In genomic region chr12:127165567-127166392, GRCh38 we compare ENCODE assay signal across 1 cellular context.
TF ChIP-seq lines count a peak whose summit lies in the region.

No MANE protein-coding gene starts in this region.

TF ChIP-seq in HepG2, 621 proteins besides CTCF, POLR2A, EP300 and RAD21 (continued from another document and continues in another):
- TF ChIP-seq, protein P1, sequence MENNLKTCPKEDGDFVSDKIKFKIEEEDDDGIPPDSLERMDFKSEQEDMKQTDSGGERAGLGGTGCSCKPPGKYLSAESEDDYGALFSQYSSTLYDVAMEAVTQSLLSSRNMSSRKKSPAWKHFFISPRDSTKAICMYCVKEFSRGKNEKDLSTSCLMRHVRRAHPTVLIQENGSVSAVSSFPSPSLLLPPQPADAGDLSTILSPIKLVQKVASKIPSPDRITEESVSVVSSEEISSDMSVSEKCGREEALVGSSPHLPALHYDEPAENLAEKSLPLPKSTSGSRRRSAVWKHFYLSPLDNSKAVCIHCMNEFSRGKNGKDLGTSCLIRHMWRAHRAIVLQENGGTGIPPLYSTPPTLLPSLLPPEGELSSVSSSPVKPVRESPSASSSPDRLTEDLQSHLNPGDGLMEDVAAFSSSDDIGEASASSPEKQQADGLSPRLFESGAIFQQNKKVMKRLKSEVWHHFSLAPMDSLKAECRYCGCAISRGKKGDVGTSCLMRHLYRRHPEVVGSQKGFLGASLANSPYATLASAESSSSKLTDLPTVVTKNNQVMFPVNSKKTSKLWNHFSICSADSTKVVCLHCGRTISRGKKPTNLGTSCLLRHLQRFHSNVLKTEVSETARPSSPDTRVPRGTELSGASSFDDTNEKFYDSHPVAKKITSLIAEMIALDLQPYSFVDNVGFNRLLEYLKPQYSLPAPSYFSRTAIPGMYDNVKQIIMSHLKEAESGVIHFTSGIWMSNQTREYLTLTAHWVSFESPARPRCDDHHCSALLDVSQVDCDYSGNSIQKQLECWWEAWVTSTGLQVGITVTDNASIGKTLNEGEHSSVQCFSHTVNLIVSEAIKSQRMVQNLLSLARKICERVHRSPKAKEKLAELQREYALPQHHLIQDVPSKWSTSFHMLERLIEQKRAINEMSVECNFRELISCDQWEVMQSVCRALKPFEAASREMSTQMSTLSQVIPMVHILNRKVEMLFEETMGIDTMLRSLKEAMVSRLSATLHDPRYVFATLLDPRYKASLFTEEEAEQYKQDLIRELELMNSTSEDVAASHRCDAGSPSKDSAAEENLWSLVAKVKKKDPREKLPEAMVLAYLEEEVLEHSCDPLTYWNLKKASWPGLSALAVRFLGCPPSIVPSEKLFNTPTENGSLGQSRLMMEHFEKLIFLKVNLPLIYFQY (CRISPR knock-in tag; IDR thresholded peaks at IDR 0.05; ENCODE audit: borderline replicate concordance): no peak
- TF ChIP-seq ZNF234 (CRISPR knock-in tag; conservative IDR thresholded peaks at IDR 0.05) (no peak), BRCA1 (CRISPR knock-in tag; IDR thresholded peaks at IDR 0.05) (no peak), ZNF790 (CRISPR knock-in tag; IDR thresholded peaks at IDR 0.05; ENCODE audit: borderline replicate concordance) (no peak), FOXA3 (CRISPR knock-in tag; IDR thresholded peaks at IDR 0.05) (0 out of 2 replicates have a peak, but pooled peaks have one; percentile 10), RELA (CRISPR knock-in tag; IDR thresholded peaks at IDR 0.05) (no peak), ZNF44 (CRISPR knock-in tag; IDR thresholded peaks at IDR 0.05) (no peak), ZNF235 (CRISPR knock-in tag; IDR thresholded peaks at IDR 0.05; ENCODE audit: borderline replicate concordance) (no peak), ESRRA (CRISPR knock-in tag; IDR thresholded peaks at IDR 0.05; ENCODE audit: low read depth) (no peak), ZSCAN25 (CRISPR knock-in tag; IDR thresholded peaks at IDR 0.05) (no peak), SPEN (CRISPR knock-in tag; IDR thresholded peaks at IDR 0.05; ENCODE audit: low read depth) (peak; percentile 91), ZNF547 (CRISPR knock-in tag; IDR thresholded peaks at IDR 0.05) (no peak), ZNF761 (CRISPR knock-in tag; conservative IDR thresholded peaks at IDR 0.05) (no peak), NCOR1 (IDR thresholded peaks at IDR 0.05; ENCODE audit: borderline replicate concordance, low read length) (no peak), ZNF329 (CRISPR knock-in tag; IDR thresholded peaks at IDR 0.05; ENCODE audit: low read depth) (no peak), JARID2 (CRISPR knock-in tag; IDR thresholded peaks at IDR 0.05; ENCODE audit: insufficient replicate concordance) (no peak), ZNF343 (CRISPR knock-in tag; IDR thresholded peaks at IDR 0.05) (no peak), SMAD1 (CRISPR knock-in tag; IDR thresholded peaks at IDR 0.05; ENCODE audit: borderline replicate concordance, low read depth) (no peak), ZFP62 (CRISPR knock-in tag; IDR thresholded peaks at IDR 0.05) (no peak), AFF4 (CRISPR knock-in tag; IDR thresholded peaks at IDR 0.05) (no peak), CBX5 (CRISPR knock-in tag; IDR thresholded peaks at IDR 0.05; ENCODE audit: borderline replicate concordance) (0 out of 2 replicates have a peak, but pooled peaks have one; percentile 20), ZNF432 (CRISPR knock-in tag; IDR thresholded peaks at IDR 0.05; ENCODE audit: borderline replicate concordance) (no peak), ZNF672 (CRISPR knock-in tag; IDR thresholded peaks at IDR 0.05) (no peak), GTF3A (CRISPR knock-in tag; conservative IDR thresholded peaks at IDR 0.05) (no peak), ZSCAN21 (CRISPR knock-in tag; IDR thresholded peaks at IDR 0.05; ENCODE audit: borderline replicate concordance) (no peak), HMGXB3 (CRISPR knock-in tag; IDR thresholded peaks at IDR 0.05; ENCODE audit: borderline replicate concordance) (no peak), HDAC6 (IDR thresholded peaks at IDR 0.05; ENCODE audit: low read depth, low read length) (no peak), ZMYM3 (CRISPR knock-in tag; IDR thresholded peaks at IDR 0.05) (no peak), U2AF2 (IDR thresholded peaks at IDR 0.05; ENCODE audit: low read depth, low read length) (no peak), SRSF9 (IDR thresholded peaks at IDR 0.05; ENCODE audit: borderline replicate concordance, insufficient read depth, low read depth, low read length, poor library complexity, severe bottlenecking) (no peak), HOXA5 (CRISPR knock-in tag; IDR thresholded peaks at IDR 0.05) (no peak), GLMP (CRISPR knock-in tag; IDR thresholded peaks at IDR 0.05; ENCODE audit: borderline replicate concordance) (no peak), ISL2 (CRISPR knock-in tag; IDR thresholded peaks at IDR 0.05) (no peak), BHLHE40 (IDR thresholded peaks at IDR 0.05; ENCODE audit: low read length) (no peak), ZNF616 (CRISPR knock-in tag; IDR thresholded peaks at IDR 0.05; ENCODE audit: low read depth) (no peak), SUZ12 (IDR thresholded peaks at IDR 0.05; ENCODE audit: low read depth, low read length) (no peak), NFATC3 (CRISPR knock-in tag; IDR thresholded peaks at IDR 0.05) (no peak), ZNF749 (CRISPR knock-in tag; IDR thresholded peaks at IDR 0.05; ENCODE audit: borderline replicate concordance) (no peak), HNF4A (CRISPR knock-in tag; IDR thresholded peaks at IDR 0.05) (peak; percentile 75), GZF1 (CRISPR knock-in tag; IDR thresholded peaks at IDR 0.05) (no peak), RBAK (CRISPR knock-in tag; IDR thresholded peaks at IDR 0.05) (no peak), PAXIP1 (CRISPR knock-in tag; conservative IDR thresholded peaks at IDR 0.05) (peak; percentile 33; the same call in 1 of the 2 replicates), FOXM1 (CRISPR knock-in tag; IDR thresholded peaks at IDR 0.05) (no peak)
- TF ChIP-seq, protein P2, sequence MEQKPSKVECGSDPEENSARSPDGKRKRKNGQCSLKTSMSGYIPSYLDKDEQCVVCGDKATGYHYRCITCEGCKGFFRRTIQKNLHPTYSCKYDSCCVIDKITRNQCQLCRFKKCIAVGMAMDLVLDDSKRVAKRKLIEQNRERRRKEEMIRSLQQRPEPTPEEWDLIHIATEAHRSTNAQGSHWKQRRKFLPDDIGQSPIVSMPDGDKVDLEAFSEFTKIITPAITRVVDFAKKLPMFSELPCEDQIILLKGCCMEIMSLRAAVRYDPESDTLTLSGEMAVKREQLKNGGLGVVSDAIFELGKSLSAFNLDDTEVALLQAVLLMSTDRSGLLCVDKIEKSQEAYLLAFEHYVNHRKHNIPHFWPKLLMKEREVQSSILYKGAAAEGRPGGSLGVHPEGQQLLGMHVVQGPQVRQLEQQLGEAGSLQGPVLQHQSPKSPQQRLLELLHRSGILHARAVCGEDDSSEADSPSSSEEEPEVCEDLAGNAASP (CRISPR knock-in tag; IDR thresholded peaks at IDR 0.05; ENCODE audit: borderline replicate concordance): peak; percentile 87; the same call in 1 of the 2 replicates
- TF ChIP-seq, protein P3, sequence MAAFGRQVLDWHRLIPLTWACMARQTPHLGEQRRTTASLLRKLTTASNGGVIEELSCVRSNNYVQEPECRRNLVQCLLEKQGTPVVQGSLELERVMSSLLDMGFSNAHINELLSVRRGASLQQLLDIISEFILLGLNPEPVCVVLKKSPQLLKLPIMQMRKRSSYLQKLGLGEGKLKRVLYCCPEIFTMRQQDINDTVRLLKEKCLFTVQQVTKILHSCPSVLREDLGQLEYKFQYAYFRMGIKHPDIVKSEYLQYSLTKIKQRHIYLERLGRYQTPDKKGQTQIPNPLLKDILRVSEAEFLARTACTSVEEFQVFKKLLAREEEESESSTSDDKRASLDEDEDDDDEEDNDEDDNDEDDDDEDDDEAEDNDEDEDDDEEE (CRISPR knock-in tag; IDR thresholded peaks at IDR 0.05): no peak
